Comparison of ENCODE assay signal across 9 cellular contexts in the genomic region with DNA sequence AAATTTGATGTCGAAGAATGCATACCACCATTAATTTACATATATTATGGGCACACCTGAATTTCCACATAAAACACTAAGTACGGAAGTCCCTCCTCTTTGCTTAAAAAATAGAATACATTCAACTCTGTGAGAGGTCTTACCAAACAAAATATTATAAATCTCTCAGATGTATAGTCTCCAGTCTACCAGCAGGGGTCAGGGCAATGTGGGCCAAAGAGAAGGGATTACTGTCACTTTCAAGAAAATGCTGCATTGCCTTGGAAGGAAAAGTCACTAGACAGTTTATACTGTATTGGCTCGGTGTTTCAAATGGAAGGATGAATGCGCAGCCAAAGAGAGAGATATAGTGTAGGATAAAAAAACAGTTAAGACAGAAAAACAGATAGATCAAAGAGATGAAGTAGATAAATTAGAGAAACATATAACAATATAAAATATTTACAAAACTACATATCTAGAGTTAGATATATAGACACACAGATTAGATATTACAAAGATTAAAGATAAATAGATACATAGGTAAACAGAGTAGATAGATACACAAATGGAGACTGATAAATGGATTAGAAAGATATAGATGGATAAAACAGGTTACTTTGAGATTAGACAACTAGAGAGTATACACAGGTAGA. TPM values are rescaled to one million over a fixed set of nuclear protein-coding genes. Genes with fewer than 3 reads are reported as not detected.
DNase-seq lines count a peak whose midpoint lies in the region; ATAC-seq, FAIRE-seq and TF ChIP-seq lines count a peak whose summit lies in the region.
"Had no signal": no experiment of that assay in that cellular context is flagged by ENCODE, and none has a peak within 500 bp of the region (broad histone marks: within the 10 kb centered on the region; RNA-seq: fewer than 3 reads in every experiment).

No MANE protein-coding gene starts in this region.

- no peaks in the 10 kb centered on the region for H3K9me3 Mint-ChIP-seq in stimulated activated memory B cell treated with anti-CD40 and anti-IgM and Interleukin-4, amounts not matched to agents 10 μg/mL and 1 μg/mL and 100 μg/mL, for 72 hours
- H3K9me3 Mint-ChIP-seq: dendritic cell treated with granulocyte-macrophage colony-stimulating factor and Interleukin-4, amounts not matched to agents 40 ng/mL and 50 ng/mL, for 4 days had no signal

- TF ChIP-seq CTCF in GM12878 (IDR thresholded peaks at IDR 0.05 in 2 of 3, conservative IDR thresholded peaks at IDR 0.05 in 1 of 3; ENCODE audit: control insufficient read depth in 2 of 3, extremely low read depth in 1 of 3, insufficient read depth in 1 of 3, low read depth in 3 of 3, low read length in 3 of 3): peak; percentile 76 to 83 (median 80)

- TF ChIP-seq POLR2A in GM12878 (IDR thresholded peaks at IDR 0.05; ENCODE audit: low read depth, low read length): no peak

- no TSS peak for BruUV-seq in GM12878 (replicated peaks; lab: Mats Ljungman, UMichigan)

- H3K79me2 ChIP-seq in Karpas-422 (ENCODE audit: low read length) (peaks cover 11% of the 10 kb centered on the region; the same call in 1 of the 2 replicates), GM12878 (ENCODE audit: control insufficient read depth, insufficient read depth, low read length) (no peaks in the 10 kb centered on the region)

- H3K4me2 ChIP-seq in Karpas-422 (ENCODE audit: low read depth, low read length, poor library complexity, severe bottlenecking): no peak overlapping the region
- H3K4me2 ChIP-seq in GM12878 (ENCODE audit: control insufficient read depth, insufficient read depth): no peak overlapping the region

- WGBS in GM12878 (ENCODE audit: insufficient coverage, insufficient replicate concordance, low lambda C conversion rate, missing lambda C conversion rate): 3% methylated on average over 4 of the region's 4 CpGs

- H3K36me3 ChIP-seq in Karpas-422 (ENCODE audit: insufficient read depth, low read length): peaks cover 36% of the 10 kb centered on the region
- H3K36me3 ChIP-seq in GM12878 (ENCODE audit: control insufficient read depth in 2 of 2, insufficient read depth in 2 of 2, low read length in 1 of 2): peaks cover 2 to 18% of the 10 kb centered on the region in 2 experiments

- H3K27me3 Mint-ChIP-seq in stimulated activated memory B cell treated with anti-CD40 and anti-IgM and Interleukin-4, amounts not matched to agents 10 μg/mL and 1 μg/mL and 100 μg/mL, for 72 hours: no peaks in the 10 kb centered on the region
- H3K27me3 Mint-ChIP-seq: dendritic cell treated with granulocyte-macrophage colony-stimulating factor and Interleukin-4, amounts not matched to agents 40 ng/mL and 50 ng/mL, for 4 days had no signal

- H3K9me3 ChIP-seq in Karpas-422 (ENCODE audit: low read length) (no peaks in the 10 kb centered on the region), GM12878 (replicated peaks; ENCODE audit: control insufficient read depth, insufficient read depth, low read length) (no peaks in the 10 kb centered on the region)

- POLR2A ChIA-PET in GM12878 (lab: Charles Lee): no interaction called here

- H3K4me3 Mint-ChIP-seq in stimulated activated memory B cell treated with anti-CD40 and anti-IgM and Interleukin-4, amounts not matched to agents 10 μg/mL and 1 μg/mL and 100 μg/mL, for 72 hours: no peak overlapping the region
- H3K4me3 Mint-ChIP-seq: dendritic cell treated with granulocyte-macrophage colony-stimulating factor and Interleukin-4, amounts not matched to agents 40 ng/mL and 50 ng/mL, for 4 days had no signal

- H3K4me1 ChIP-seq in Karpas-422 (ENCODE audit: low read length) (peaks cover 5% of the 10 kb centered on the region), GM12878 (ENCODE audit: control insufficient read depth, insufficient read depth, low read length) (no peaks in the 10 kb centered on the region)

- H3K4me3 ChIP-seq in Karpas-422 (ENCODE audit: low read length) (no peak overlapping the region), GM12878 (no peak overlapping the region)

- SMC1A ChIA-PET in GM12878 (lab: Charles Lee; ENCODE audit: uncharacterized antibody, unreplicated experiment): interaction anchor here (0.7 to 1.9 kb wide), 12 partner anchors 15 to 720 kb away, joined by 3 to 13 read pairs (median 4); a partner anchor contains a TSS

- peaks cover 43% of the 10 kb centered on the region for H3K36me3 Mint-ChIP-seq in stimulated activated memory B cell treated with anti-CD40 and anti-IgM and Interleukin-4, amounts not matched to agents 10 μg/mL and 1 μg/mL and 100 μg/mL, for 72 hours

- peak; percentile 83 for TF ChIP-seq RAD21 in GM12878 (IDR thresholded peaks at IDR 0.05; ENCODE audit: insufficient read depth, low read depth, low read length)

- H4K20me1 ChIP-seq in Karpas-422 (ENCODE audit: insufficient read depth, low read depth, low read length) (no peaks in the 10 kb centered on the region), GM12878 (ENCODE audit: control insufficient read depth, insufficient read depth) (no peaks in the 10 kb centered on the region)

- no peak overlapping the region for H3K27ac Mint-ChIP-seq in stimulated activated memory B cell treated with anti-CD40 and anti-IgM and Interleukin-4, amounts not matched to agents 10 μg/mL and 1 μg/mL and 100 μg/mL, for 72 hours
- H3K27ac Mint-ChIP-seq: dendritic cell treated with granulocyte-macrophage colony-stimulating factor and Interleukin-4, amounts not matched to agents 40 ng/mL and 50 ng/mL, for 4 days had no signal

- CTCF ChIA-PET in GM12878 (lab: Yijun Ruan, JAX): interaction anchor here (0.6 to 8.8 kb wide), 27 partner anchors 8 to 444 kb away, joined by 3 to 87 read pairs (median 4); a partner anchor contains a TSS

- H3K9me2 ChIP-seq in Karpas-422 (replicated peaks; ENCODE audit: insufficient read depth, low read length): no peaks in the 10 kb centered on the region

- intact Hi-C loops in GM12878 (cut with micrococcal nuclease; ENCODE audit: unreplicated experiment): loop anchor here (1.0 to 5.0 kb wide), 2 partner anchors 114 to 210 kb away; a partner anchor contains a TSS

- RAD21 ChIA-PET in GM12878 (lab: Charles Lee; ENCODE audit: unreplicated experiment): interaction anchor here (1.2 to 2.8 kb wide), 4 partner anchors 113 to 124 kb away, joined by 3 to 12 read pairs (median 9); a partner anchor contains a TSS

- H2AFZ ChIP-seq in Karpas-422 (ENCODE audit: low read length) (no peak overlapping the region), GM12878 (ENCODE audit: control insufficient read depth, low read depth, low read length) (no peak overlapping the region)

- H3K9ac ChIP-seq in Karpas-422 (ENCODE audit: low read length) (no peak overlapping the region), GM12878 (ENCODE audit: control insufficient read depth, insufficient read depth, low read length) (no peak overlapping the region)

- in situ Hi-C loops in GM12878 (cut with MboI): no loop called here

- H3K27me3 ChIP-seq in Karpas-422 (ENCODE audit: low read length) (no peaks in the 10 kb centered on the region), GM12878 (replicated peaks in 1 of 2; ENCODE audit: control insufficient read depth in 2 of 2, insufficient read depth in 2 of 2, low read length in 1 of 2) (no peaks in the 10 kb centered on the region)

- TF ChIP-seq EP300 in GM12878 (IDR thresholded peaks at IDR 0.05; ENCODE audit: borderline replicate concordance in 1 of 2, control insufficient read depth in 1 of 2, low read depth in 2 of 2, low read length in 2 of 2): no peak

- DNase-seq in NCI-H1694 treated with DMSO at 0.1 percent for 48 hours (lab: John Stamatoyannopoulos, UW) (peak; percentile 12), NCI-H1694 (lab: John Stamatoyannopoulos, UW) (no peak), Karpas-422 (peak; percentile 83), SHP77 treated with DMSO at 0.1 percent for 48 hours (lab: John Stamatoyannopoulos, UW) (peak; percentile 12), GM12878 (ENCODE audit: low read depth, low spot score) (no peak), islet precursor cell (peak; percentile 63)

- peak; percentile 23 for FAIRE-seq in GM12878 (lab: Jason Lieb, UNC)

- peak; percentile 98 for ATAC-seq in GM21529 (IDR thresholded peaks at IDR 0.05; ENCODE audit: unreplicated experiment)
- ATAC-seq in GM12878: peak; percentile 95
- peak; percentile 39 for ATAC-seq in stimulated activated memory B cell treated with anti-CD40 and anti-IgM and Interleukin-4, amounts not matched to agents 10 μg/mL and 1 μg/mL and 100 μg/mL, for 72 hours

- peaks cover 6% of the 10 kb centered on the region for H3K4me1 Mint-ChIP-seq in stimulated activated memory B cell treated with anti-CD40 and anti-IgM and Interleukin-4, amounts not matched to agents 10 μg/mL and 1 μg/mL and 100 μg/mL, for 72 hours

- H3K27ac ChIP-seq in Karpas-422 (ENCODE audit: low read length) (no peak overlapping the region), GM12878 (ENCODE audit: control insufficient read depth, insufficient read depth) (no peak overlapping the region)

RNA-seq across cellular contexts. Expression of a gene that starts 20.9 kb away (rescaled TPM):
- total RNA-seq in Karpas-422 (2014; rRNA removed; shearing (Covaris generic); ENCODE audit: low replicate concordance): 47.0 and 71.1 TPM in 2 replicates
- 40.1 and 47.6 TPM in 2 replicates for total RNA-seq in GM12878 (2013; cell fraction: nucleolus; rRNA removed)
- 25.5 and 29.9 TPM in 2 replicates for total RNA-seq in GM12878 (2014; rRNA removed)
- total RNA-seq in GM12878 (2014; rRNA removed; fragmentation: Illumina TruSeq; extraction: Trizol): 26.1 and 29.0 TPM in 2 replicates
- 27.8 and 28.8 TPM in 2 replicates for total RNA-seq in GM12878 (2021)
- polyA plus RNA-seq in GM12878 (2011; ENCODE audit: low read depth): 26.0 TPM
- polyA plus RNA-seq in GM12878 (2011; rRNA removed): 21.1 and 22.8 TPM in 2 replicates
- 21.6 and 24.8 TPM in 2 replicates for polyA plus RNA-seq in GM12878 (2011; cell fraction: cytosol; rRNA removed)
- 23.4 and 27.7 TPM in 2 replicates for polyA plus RNA-seq in GM12878 (2011; cell fraction: nucleus; rRNA removed)
- 29.0 and 39.8 TPM in 2 replicates for polyA plus RNA-seq in GM12878 (2012)
- 17.6 and 21.3 TPM in 2 replicates for polyA plus RNA-seq in GM12878 (2014; fragmentation: Illumina TruSeq; extraction: Trizol)
- 10 to 100 TPM; 14.6 to 25.6 TPM for polyA plus RNA-seq in GM12878 (2014; fragmentation: Nextera tagmentation; extraction: Ambion mirVana)
- polyA plus RNA-seq in GM12878 (2014; rRNA removed): 17.7 and 18.7 TPM in 2 replicates
- polyA plus RNA-seq in GM12878 (2016; fragmentation: Nextera tagmentation; extraction: Ambion mirVana): 10 to 100 TPM; 21.6 to 22.0 TPM
- polyA minus RNA-seq in GM12878 (2011; rRNA and poly(A)+ RNA removed): 46.3 and 47.5 TPM in 2 replicates
- polyA minus RNA-seq in GM12878 (2011; cell fraction: cytosol; rRNA and poly(A)+ RNA removed): 10.4 and 12.2 TPM in 2 replicates
- 25.8 and 34.2 TPM in 2 replicates for polyA minus RNA-seq in GM12878 (2011; cell fraction: nucleus; rRNA and poly(A)+ RNA removed)

RNA-seq across cellular contexts. Expression of a gene that starts 54.2 kb away (rescaled TPM):
- 0.56 and 0.65 TPM in 2 replicates for total RNA-seq in Karpas-422 (2014; rRNA removed; shearing (Covaris generic); ENCODE audit: low replicate concordance)
- total RNA-seq in GM12878 (2013; cell fraction: nucleolus; rRNA removed): 1.4 and 2.4 TPM in 2 replicates
- total RNA-seq in GM12878 (2014; rRNA removed) (0.27 and 0.34 TPM in 2 replicates), GM12878 (2014; rRNA removed; fragmentation: Illumina TruSeq; extraction: Trizol) (0.32 and 0.36 TPM in 2 replicates), GM12878 (2021) (0.23 and 0.27 TPM in 2 replicates)
- 0.13 TPM for polyA plus RNA-seq in GM12878 (2011; ENCODE audit: low read depth)
- polyA plus RNA-seq in GM12878 (2011; rRNA removed) (0.72 and 1.2 TPM in 2 replicates), GM12878 (2014; fragmentation: Illumina TruSeq; extraction: Trizol) (0.76 and 0.82 TPM in 2 replicates), GM12878 (2014; fragmentation: Nextera tagmentation; extraction: Ambion mirVana) (under 1 TPM; 0.05 to 0.26 TPM), GM12878 (2014; rRNA removed) (0.24 and 0.69 TPM in 2 replicates), GM12878 (2016; fragmentation: Nextera tagmentation; extraction: Ambion mirVana) (under 1 TPM; 0.23 to 0.32 TPM)
- polyA plus RNA-seq in GM12878 (2011; cell fraction: cytosol; rRNA removed): 0.13 and 0.22 TPM in 2 replicates
- 2.1 and 2.9 TPM in 2 replicates for polyA plus RNA-seq in GM12878 (2011; cell fraction: nucleus; rRNA removed)
- 0.18 and 0.25 TPM in 2 replicates for polyA plus RNA-seq in GM12878 (2012)
- 0.22 and 0.41 TPM in 2 replicates for polyA minus RNA-seq in GM12878 (2011; rRNA and poly(A)+ RNA removed)
- polyA minus RNA-seq in GM12878 (2011; cell fraction: cytosol; rRNA and poly(A)+ RNA removed): not detected in 2 replicates
- 0.48 and 0.86 TPM in 2 replicates for polyA minus RNA-seq in GM12878 (2011; cell fraction: nucleus; rRNA and poly(A)+ RNA removed)

Comparison
In these comparisons a context has a peak if more than half of its experiments do, and no peak if none do; other contexts are left out.
1. DNase-seq: peak in NCI-H1694 treated with DMSO at 0.1 percent for 48 hours (single experiment), Karpas-422 (single experiment), SHP77 treated with DMSO at 0.1 percent for 48 hours (single experiment) and islet precursor cell (single experiment); none in NCI-H1694 (single experiment) and GM12878 (single experiment).
2. ATAC-seq: peak in every context shown above with its lines; median percentile 98 in GM21529; 95 in GM12878; 39 in stimulated activated memory B cell treated with anti-CD40 and anti-IgM and Interleukin-4, amounts not matched to agents 10 μg/mL and 1 μg/mL and 100 μg/mL, for 72 hours.